1 cellular context compared by ENCODE assay signal in the genomic region with DNA sequence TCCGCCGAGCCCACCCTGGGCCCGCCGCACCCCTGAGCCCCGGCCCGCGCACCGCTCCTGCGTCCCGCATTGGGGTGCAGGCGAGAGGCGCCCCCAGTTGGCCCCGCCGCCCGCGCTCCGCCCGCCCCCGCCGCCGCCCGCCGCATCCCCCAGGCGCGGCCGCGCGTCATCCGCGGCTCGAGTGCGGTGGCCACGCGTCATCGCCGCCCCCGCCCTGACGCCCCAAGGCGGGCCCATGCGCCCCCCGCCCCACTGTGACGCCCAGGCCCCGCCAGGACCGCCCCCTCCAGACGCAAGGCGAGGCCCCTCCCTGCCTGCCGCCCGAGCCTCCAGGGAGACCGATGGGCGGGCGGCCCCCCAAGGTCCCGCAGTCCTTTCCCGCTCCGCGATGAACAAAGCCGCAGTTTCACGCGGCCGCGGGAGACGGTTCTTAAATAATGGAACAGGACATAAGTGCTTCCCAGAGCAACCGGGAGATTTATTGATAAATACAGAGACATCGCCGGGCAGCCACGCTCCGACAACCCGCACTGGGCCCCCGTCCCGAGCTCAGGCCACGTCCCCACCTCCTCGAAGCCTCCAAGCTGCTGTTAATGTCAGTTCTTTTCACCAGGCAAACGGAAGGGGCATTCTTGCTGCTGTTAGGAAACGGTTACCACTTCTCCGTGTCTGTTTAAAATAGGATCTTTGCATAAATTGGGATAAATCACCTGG.
A peak's percentile ranks its signal among the peaks of the same experiment; 100 is the strongest.
TF ChIP-seq lines count a peak whose summit lies in the region.

A gene with protein sequence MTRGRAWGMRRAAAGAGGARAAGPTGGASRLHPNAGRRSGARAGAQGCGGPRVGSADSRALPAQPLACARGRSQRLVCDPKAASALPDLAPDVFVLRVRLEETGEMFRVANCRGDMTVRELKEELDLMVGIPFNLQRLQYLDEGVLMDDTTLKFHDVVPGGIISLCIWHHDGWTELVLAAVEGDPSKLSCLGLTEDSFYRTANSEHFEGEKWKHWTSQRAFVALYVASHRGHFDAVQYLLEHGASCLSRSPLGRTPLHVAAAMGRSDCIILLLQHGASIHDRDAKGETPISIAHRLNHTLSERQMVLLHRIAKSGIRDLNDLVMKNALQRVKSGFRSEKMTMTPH (minus strand): TSS at position 170 of the 714 bp plus-strand sequence. CDS start 0 bp downstream, at position 170.

TF ChIP-seq in WTC11, 78 proteins besides CTCF, POLR2A, EP300 and RAD21 (continued from another document and continues in another):
- TF ChIP-seq SMAD4 (CRISPR knock-in tag; IDR thresholded peaks at IDR 0.05): no peak
- TF ChIP-seq, protein P1, sequence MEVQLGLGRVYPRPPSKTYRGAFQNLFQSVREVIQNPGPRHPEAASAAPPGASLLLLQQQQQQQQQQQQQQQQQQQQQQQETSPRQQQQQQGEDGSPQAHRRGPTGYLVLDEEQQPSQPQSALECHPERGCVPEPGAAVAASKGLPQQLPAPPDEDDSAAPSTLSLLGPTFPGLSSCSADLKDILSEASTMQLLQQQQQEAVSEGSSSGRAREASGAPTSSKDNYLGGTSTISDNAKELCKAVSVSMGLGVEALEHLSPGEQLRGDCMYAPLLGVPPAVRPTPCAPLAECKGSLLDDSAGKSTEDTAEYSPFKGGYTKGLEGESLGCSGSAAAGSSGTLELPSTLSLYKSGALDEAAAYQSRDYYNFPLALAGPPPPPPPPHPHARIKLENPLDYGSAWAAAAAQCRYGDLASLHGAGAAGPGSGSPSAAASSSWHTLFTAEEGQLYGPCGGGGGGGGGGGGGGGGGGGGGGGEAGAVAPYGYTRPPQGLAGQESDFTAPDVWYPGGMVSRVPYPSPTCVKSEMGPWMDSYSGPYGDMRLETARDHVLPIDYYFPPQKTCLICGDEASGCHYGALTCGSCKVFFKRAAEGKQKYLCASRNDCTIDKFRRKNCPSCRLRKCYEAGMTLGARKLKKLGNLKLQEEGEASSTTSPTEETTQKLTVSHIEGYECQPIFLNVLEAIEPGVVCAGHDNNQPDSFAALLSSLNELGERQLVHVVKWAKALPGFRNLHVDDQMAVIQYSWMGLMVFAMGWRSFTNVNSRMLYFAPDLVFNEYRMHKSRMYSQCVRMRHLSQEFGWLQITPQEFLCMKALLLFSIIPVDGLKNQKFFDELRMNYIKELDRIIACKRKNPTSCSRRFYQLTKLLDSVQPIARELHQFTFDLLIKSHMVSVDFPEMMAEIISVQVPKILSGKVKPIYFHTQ (CRISPR knock-in tag; IDR thresholded peaks at IDR 0.05): no peak
- TF ChIP-seq SP1 (CRISPR knock-in tag; conservative IDR thresholded peaks at IDR 0.05): peak; percentile 68
- TF ChIP-seq NFE2L1 (CRISPR knock-in tag; IDR thresholded peaks at IDR 0.05): no peak
- TF ChIP-seq, protein P2, sequence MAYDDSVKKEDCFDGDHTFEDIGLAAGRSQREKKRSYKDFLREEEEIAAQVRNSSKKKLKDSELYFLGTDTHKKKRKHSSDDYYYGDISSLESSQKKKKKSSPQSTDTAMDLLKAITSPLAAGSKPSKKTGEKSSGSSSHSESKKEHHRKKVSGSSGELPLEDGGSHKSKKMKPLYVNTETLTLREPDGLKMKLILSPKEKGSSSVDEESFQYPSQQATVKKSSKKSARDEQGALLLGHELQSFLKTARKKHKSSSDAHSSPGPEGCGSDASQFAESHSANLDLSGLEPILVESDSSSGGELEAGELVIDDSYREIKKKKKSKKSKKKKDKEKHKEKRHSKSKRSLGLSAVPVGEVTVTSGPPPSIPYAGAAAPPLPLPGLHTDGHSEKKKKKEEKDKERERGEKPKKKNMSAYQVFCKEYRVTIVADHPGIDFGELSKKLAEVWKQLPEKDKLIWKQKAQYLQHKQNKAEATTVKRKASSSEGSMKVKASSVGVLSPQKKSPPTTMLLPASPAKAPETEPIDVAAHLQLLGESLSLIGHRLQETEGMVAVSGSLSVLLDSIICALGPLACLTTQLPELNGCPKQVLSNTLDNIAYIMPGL (CRISPR knock-in tag; IDR thresholded peaks at IDR 0.05): no peak
- TF ChIP-seq, protein P3, sequence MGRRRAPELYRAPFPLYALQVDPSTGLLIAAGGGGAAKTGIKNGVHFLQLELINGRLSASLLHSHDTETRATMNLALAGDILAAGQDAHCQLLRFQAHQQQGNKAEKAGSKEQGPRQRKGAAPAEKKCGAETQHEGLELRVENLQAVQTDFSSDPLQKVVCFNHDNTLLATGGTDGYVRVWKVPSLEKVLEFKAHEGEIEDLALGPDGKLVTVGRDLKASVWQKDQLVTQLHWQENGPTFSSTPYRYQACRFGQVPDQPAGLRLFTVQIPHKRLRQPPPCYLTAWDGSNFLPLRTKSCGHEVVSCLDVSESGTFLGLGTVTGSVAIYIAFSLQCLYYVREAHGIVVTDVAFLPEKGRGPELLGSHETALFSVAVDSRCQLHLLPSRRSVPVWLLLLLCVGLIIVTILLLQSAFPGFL (CRISPR knock-in tag; IDR thresholded peaks at IDR 0.05; ENCODE audit: borderline replicate concordance): no peak
- TF ChIP-seq TEAD4 (CRISPR knock-in tag; IDR thresholded peaks at IDR 0.05): no peak
- TF ChIP-seq, protein P4, sequence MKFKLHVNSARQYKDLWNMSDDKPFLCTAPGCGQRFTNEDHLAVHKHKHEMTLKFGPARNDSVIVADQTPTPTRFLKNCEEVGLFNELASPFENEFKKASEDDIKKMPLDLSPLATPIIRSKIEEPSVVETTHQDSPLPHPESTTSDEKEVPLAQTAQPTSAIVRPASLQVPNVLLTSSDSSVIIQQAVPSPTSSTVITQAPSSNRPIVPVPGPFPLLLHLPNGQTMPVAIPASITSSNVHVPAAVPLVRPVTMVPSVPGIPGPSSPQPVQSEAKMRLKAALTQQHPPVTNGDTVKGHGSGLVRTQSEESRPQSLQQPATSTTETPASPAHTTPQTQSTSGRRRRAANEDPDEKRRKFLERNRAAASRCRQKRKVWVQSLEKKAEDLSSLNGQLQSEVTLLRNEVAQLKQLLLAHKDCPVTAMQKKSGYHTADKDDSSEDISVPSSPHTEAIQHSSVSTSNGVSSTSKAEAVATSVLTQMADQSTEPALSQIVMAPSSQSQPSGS (CRISPR knock-in tag; IDR thresholded peaks at IDR 0.05; ENCODE audit: borderline replicate concordance, low read depth): no peak
- no peak for TF ChIP-seq ZNF263 (CRISPR knock-in tag; IDR thresholded peaks at IDR 0.05; ENCODE audit: low read depth)
- TF ChIP-seq ELF4 (CRISPR knock-in tag; IDR thresholded peaks at IDR 0.05; ENCODE audit: low read depth): no peak
- no peak for TF ChIP-seq ESRRA (CRISPR knock-in tag; IDR thresholded peaks at IDR 0.05; ENCODE audit: borderline replicate concordance)
- TF ChIP-seq GABPB1 (CRISPR knock-in tag; IDR thresholded peaks at IDR 0.05): no peak
- no peak for TF ChIP-seq ZNF671 (CRISPR knock-in tag; IDR thresholded peaks at IDR 0.05)
- TF ChIP-seq, protein P5, sequence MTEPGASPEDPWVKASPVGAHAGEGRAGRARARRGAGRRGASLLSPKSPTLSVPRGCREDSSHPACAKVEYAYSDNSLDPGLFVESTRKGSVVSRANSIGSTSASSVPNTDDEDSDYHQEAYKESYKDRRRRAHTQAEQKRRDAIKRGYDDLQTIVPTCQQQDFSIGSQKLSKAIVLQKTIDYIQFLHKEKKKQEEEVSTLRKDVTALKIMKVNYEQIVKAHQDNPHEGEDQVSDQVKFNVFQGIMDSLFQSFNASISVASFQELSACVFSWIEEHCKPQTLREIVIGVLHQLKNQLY (CRISPR knock-in tag; IDR thresholded peaks at IDR 0.05): no peak
- TF ChIP-seq, protein P6, sequence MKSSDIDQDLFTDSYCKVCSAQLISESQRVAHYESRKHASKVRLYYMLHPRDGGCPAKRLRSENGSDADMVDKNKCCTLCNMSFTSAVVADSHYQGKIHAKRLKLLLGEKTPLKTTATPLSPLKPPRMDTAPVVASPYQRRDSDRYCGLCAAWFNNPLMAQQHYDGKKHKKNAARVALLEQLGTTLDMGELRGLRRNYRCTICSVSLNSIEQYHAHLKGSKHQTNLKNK (CRISPR knock-in tag; IDR thresholded peaks at IDR 0.05): no peak
- TF ChIP-seq ZNF138 (CRISPR knock-in tag; conservative IDR thresholded peaks at IDR 0.05): no peak
- TF ChIP-seq, protein P7, sequence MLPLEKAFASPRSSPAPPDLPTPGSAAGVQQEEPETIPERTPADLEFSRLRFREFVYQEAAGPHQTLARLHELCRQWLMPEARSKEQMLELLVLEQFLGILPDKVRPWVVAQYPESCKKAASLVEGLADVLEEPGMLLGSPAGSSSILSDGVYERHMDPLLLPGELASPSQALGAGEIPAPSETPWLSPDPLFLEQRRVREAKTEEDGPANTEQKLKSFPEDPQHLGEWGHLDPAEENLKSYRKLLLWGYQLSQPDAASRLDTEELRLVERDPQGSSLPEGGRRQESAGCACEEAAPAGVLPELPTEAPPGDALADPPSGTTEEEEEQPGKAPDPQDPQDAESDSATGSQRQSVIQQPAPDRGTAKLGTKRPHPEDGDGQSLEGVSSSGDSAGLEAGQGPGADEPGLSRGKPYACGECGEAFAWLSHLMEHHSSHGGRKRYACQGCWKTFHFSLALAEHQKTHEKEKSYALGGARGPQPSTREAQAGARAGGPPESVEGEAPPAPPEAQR (CRISPR knock-in tag; IDR thresholded peaks at IDR 0.05): no peak
- TF ChIP-seq FOXK1 (CRISPR knock-in tag; IDR thresholded peaks at IDR 0.05): no peak
- TF ChIP-seq, protein P8, sequence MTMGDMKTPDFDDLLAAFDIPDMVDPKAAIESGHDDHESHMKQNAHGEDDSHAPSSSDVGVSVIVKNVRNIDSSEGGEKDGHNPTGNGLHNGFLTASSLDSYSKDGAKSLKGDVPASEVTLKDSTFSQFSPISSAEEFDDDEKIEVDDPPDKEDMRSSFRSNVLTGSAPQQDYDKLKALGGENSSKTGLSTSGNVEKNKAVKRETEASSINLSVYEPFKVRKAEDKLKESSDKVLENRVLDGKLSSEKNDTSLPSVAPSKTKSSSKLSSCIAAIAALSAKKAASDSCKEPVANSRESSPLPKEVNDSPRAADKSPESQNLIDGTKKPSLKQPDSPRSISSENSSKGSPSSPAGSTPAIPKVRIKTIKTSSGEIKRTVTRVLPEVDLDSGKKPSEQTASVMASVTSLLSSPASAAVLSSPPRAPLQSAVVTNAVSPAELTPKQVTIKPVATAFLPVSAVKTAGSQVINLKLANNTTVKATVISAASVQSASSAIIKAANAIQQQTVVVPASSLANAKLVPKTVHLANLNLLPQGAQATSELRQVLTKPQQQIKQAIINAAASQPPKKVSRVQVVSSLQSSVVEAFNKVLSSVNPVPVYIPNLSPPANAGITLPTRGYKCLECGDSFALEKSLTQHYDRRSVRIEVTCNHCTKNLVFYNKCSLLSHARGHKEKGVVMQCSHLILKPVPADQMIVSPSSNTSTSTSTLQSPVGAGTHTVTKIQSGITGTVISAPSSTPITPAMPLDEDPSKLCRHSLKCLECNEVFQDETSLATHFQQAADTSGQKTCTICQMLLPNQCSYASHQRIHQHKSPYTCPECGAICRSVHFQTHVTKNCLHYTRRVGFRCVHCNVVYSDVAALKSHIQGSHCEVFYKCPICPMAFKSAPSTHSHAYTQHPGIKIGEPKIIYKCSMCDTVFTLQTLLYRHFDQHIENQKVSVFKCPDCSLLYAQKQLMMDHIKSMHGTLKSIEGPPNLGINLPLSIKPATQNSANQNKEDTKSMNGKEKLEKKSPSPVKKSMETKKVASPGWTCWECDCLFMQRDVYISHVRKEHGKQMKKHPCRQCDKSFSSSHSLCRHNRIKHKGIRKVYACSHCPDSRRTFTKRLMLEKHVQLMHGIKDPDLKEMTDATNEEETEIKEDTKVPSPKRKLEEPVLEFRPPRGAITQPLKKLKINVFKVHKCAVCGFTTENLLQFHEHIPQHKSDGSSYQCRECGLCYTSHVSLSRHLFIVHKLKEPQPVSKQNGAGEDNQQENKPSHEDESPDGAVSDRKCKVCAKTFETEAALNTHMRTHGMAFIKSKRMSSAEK (CRISPR knock-in tag; IDR thresholded peaks at IDR 0.05; ENCODE audit: borderline replicate concordance): no peak
- TF ChIP-seq, protein P9, sequence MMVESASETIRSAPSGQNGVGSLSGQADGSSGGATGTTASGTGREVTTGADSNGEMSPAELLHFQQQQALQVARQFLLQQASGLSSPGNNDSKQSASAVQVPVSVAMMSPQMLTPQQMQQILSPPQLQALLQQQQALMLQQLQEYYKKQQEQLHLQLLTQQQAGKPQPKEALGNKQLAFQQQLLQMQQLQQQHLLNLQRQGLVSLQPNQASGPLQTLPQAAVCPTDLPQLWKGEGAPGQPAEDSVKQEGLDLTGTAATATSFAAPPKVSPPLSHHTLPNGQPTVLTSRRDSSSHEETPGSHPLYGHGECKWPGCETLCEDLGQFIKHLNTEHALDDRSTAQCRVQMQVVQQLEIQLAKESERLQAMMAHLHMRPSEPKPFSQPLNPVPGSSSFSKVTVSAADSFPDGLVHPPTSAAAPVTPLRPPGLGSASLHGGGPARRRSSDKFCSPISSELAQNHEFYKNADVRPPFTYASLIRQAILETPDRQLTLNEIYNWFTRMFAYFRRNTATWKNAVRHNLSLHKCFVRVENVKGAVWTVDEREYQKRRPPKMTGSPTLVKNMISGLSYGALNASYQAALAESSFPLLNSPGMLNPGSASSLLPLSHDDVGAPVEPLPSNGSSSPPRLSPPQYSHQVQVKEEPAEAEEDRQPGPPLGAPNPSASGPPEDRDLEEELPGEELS (CRISPR knock-in tag; IDR thresholded peaks at IDR 0.05): no peak
- no peak for TF ChIP-seq JAZF1 (CRISPR knock-in tag; IDR thresholded peaks at IDR 0.05)
- TF ChIP-seq NFYB (CRISPR knock-in tag; conservative IDR thresholded peaks at IDR 0.05; ENCODE audit: low read depth): 0 out of 2 replicates have a peak, but pooled peaks have one; percentile 13
- TF ChIP-seq, protein P10, sequence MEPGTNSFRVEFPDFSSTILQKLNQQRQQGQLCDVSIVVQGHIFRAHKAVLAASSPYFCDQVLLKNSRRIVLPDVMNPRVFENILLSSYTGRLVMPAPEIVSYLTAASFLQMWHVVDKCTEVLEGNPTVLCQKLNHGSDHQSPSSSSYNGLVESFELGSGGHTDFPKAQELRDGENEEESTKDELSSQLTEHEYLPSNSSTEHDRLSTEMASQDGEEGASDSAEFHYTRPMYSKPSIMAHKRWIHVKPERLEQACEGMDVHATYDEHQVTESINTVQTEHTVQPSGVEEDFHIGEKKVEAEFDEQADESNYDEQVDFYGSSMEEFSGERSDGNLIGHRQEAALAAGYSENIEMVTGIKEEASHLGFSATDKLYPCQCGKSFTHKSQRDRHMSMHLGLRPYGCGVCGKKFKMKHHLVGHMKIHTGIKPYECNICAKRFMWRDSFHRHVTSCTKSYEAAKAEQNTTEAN (CRISPR knock-in tag; IDR thresholded peaks at IDR 0.05): 0 out of 2 replicates have a peak, but pooled peaks have one; percentile 18
- no peak for TF ChIP-seq ZNF416 (CRISPR knock-in tag; IDR thresholded peaks at IDR 0.05)
- TF ChIP-seq GTF2I (CRISPR knock-in tag; conservative IDR thresholded peaks at IDR 0.05): no peak
- TF ChIP-seq MXD4 (CRISPR knock-in tag; IDR thresholded peaks at IDR 0.05; ENCODE audit: borderline replicate concordance): no peak
- TF ChIP-seq EMX1 (CRISPR knock-in tag; IDR thresholded peaks at IDR 0.05): 0 out of 2 replicates have a peak, but pooled peaks have one; percentile 21
